In genomic region chr14:102530828-102531478, GRCh38 we compare ENCODE assay signal across 12 cellular contexts. TPM values are rescaled to one million over a fixed set of nuclear protein-coding genes. Genes with fewer than 3 reads are reported as not detected.
DNase-seq lines count a peak whose midpoint lies in the region; ATAC-seq and TF ChIP-seq lines count a peak whose summit lies in the region.
"Had no signal": no experiment of that assay in that cellular context is flagged by ENCODE, and none has a peak within 500 bp of the region (broad histone marks: within the 10 kb centered on the region; RNA-seq: fewer than 3 reads in every experiment).

No MANE protein-coding gene starts in this region.

- H3K36me3 ChIP-seq in breast epithelium (no peaks in the 10 kb centered on the region), PC-9 (ENCODE audit: low read depth) (no peaks in the 10 kb centered on the region), upper lobe of right lung (no peaks in the 10 kb centered on the region)
- H3K36me3 ChIP-seq: thoracic aorta had no signal

- CTCF ChIA-PET in MCF 10A (lab: Yijun Ruan, JAX) (interaction anchor here (1.1 to 1.3 kb wide), 2 partner anchors 17 to 64 kb away, joined by 3 to 4 read pairs; no protein-coding TSS in a partner anchor), PC-9 (lab: Charles Lee) (interaction anchor here (1.0 kb wide), 1 partner anchor 166 kb away, joined by 3 read pairs; no protein-coding TSS in a partner anchor), HEK293T (lab: Yijun Ruan, JAX) (no interaction called here)

- BruUV-seq in MCF 10A (replicated peaks; lab: Mats Ljungman, UMichigan) = no TSS peak
- no TSS peak for BruUV-seq in PC-9 (replicated peaks; lab: Mats Ljungman, UMichigan)

- DNase-seq in MCF 10A (ENCODE audit: unreplicated experiment) (peak; percentile 83), breast epithelium (ENCODE audit: low spot score in 2 of 2) (no peak), PC-9 (peak; percentile 28 to 55), foreskin keratinocyte (no peak), upper lobe of right lung (no peak), HEK293T (ENCODE audit: extremely low spot score) (no peak), SHP77 treated with DMSO at 0.1 percent for 48 hours (lab: John Stamatoyannopoulos, UW) (no peak)
- DNase-seq: activated T-cell treated with anti-CD3 and anti-CD28 coated beads, Interleukin-2, amount 50 U/mL, for 48 hours; AML-193; midbrain had no signal

- no peak overlapping the region for H2AFZ ChIP-seq in PC-9

- no peaks in the 10 kb centered on the region for H3K9me2 ChIP-seq in PC-9 (ENCODE audit: insufficient read depth)

- TF ChIP-seq POLR2A in breast epithelium (IDR thresholded peaks at IDR 0.05) = no peak

- H4K20me1 ChIP-seq in PC-9 (ENCODE audit: insufficient read depth) = no peaks in the 10 kb centered on the region

- no peak overlapping the region for H3K4me2 ChIP-seq in PC-9

- no peak overlapping the region for H3K27ac ChIP-seq in breast epithelium
- 0 out of 2 replicates have a peak overlapping the region, but pooled peaks have one; percentile 8 for H3K27ac ChIP-seq in PC-9
- H3K27ac ChIP-seq in foreskin keratinocyte = peak overlapping the region; percentile 12
- peak overlapping the region; percentile 58 for H3K27ac ChIP-seq in upper lobe of right lung
- H3K27ac ChIP-seq: thoracic aorta had no signal

- no peaks in the 10 kb centered on the region for H3K4me1 ChIP-seq in breast epithelium
- peaks cover 55% of the 10 kb centered on the region for H3K4me1 ChIP-seq in PC-9 (replicated peaks; ENCODE audit: insufficient read depth)
- H3K4me1 ChIP-seq in foreskin keratinocyte = peaks cover 11% of the 10 kb centered on the region
- H3K4me1 ChIP-seq in upper lobe of right lung = no peaks in the 10 kb centered on the region

- H3K27ac Mint-ChIP-seq in MCF 10A (ENCODE audit: low read depth, unreplicated experiment) = no peak overlapping the region

- peaks cover 46% of the 10 kb centered on the region for H3F3A ChIP-seq in PC-9 (ENCODE audit: insufficient read depth, low read depth)

- no peak overlapping the region for H3K4me3 ChIP-seq in breast epithelium
- no peak overlapping the region for H3K4me3 ChIP-seq in PC-9
- H3K4me3 ChIP-seq in upper lobe of right lung = no peak overlapping the region
- H3K4me3 ChIP-seq: thoracic aorta had no signal

- H3K79me2 ChIP-seq in PC-9 (ENCODE audit: low read depth) = peaks cover 6% of the 10 kb centered on the region; the same call in 1 of the 2 replicates

- intact Hi-C loops in MCF 10A (cut with micrococcal nuclease) (no loop called here), breast epithelium (cut with DNase I; ENCODE audit: low total_unique reads) (loop anchor here (5.0 kb wide), 1 partner anchor 436 kb away; no protein-coding TSS in a partner anchor), PC-9 (cut with micrococcal nuclease; ENCODE audit: unreplicated experiment) (no loop called here), upper lobe of right lung (cut with DNase I) (no loop called here)

- H3K27me3 ChIP-seq in breast epithelium (no peaks in the 10 kb centered on the region), PC-9 (ENCODE audit: insufficient read depth, low read depth) (no peaks in the 10 kb centered on the region), foreskin keratinocyte (no peaks in the 10 kb centered on the region), upper lobe of right lung (no peaks in the 10 kb centered on the region)

- no peak overlapping the region for H3K4me3 Mint-ChIP-seq in MCF 10A (ENCODE audit: unreplicated experiment)

- no peaks in the 10 kb centered on the region for H3K9me3 ChIP-seq in breast epithelium
- no peaks in the 10 kb centered on the region for H3K9me3 ChIP-seq in PC-9 (ENCODE audit: insufficient read depth, low read depth)
- H3K9me3 ChIP-seq in upper lobe of right lung = no peaks in the 10 kb centered on the region
- H3K9me3 ChIP-seq: thoracic aorta had no signal

- ATAC-seq in foreskin keratinocyte (peak; percentile 10), upper lobe of right lung (peak; percentile 84), HG03378 (IDR thresholded peaks at IDR 0.05; ENCODE audit: unreplicated experiment) (no peak)

- no peaks in the 10 kb centered on the region for H3K36me3 Mint-ChIP-seq in MCF 10A (ENCODE audit: insufficient read depth, unreplicated experiment)

- peaks cover 18% of the 10 kb centered on the region for H3K4me1 Mint-ChIP-seq in MCF 10A (ENCODE audit: insufficient read depth, unreplicated experiment)

- H3K27me3 Mint-ChIP-seq in MCF 10A (ENCODE audit: insufficient read depth, unreplicated experiment) = no peaks in the 10 kb centered on the region

- no peak for TF ChIP-seq CTCF in MCF 10A (IDR thresholded peaks at IDR 0.05; ENCODE audit: unreplicated experiment)
- no peak for TF ChIP-seq CTCF in breast epithelium (IDR thresholded peaks at IDR 0.05)
- TF ChIP-seq CTCF in PC-9 (conservative IDR thresholded peaks at IDR 0.05) = no peak
- no peak for TF ChIP-seq CTCF in foreskin keratinocyte (conservative IDR thresholded peaks at IDR 0.05)
- TF ChIP-seq CTCF in upper lobe of right lung (IDR thresholded peaks at IDR 0.05) = no peak

- POLR2A ChIA-PET in MCF 10A (lab: Yijun Ruan, JAX) = interaction anchor here (0.6 to 2.0 kb wide), 5 partner anchors 13 to 134 kb away, joined by 3 to 8 read pairs (median 4); no protein-coding TSS in a partner anchor
- POLR2A ChIA-PET in PC-9 (lab: Charles Lee; ENCODE audit: unreplicated experiment) = interaction anchor here (0.5 to 1.1 kb wide), 8 partner anchors 19 to 741 kb away, joined by 3 to 17 read pairs (median 4); no protein-coding TSS in a partner anchor
- POLR2A ChIA-PET in HEK293T (lab: Yijun Ruan, JAX) = no interaction called here

- H3K9me3 Mint-ChIP-seq in MCF 10A (ENCODE audit: unreplicated experiment) = no peaks in the 10 kb centered on the region

TF ChIP-seq in HEK293T, 16 proteins besides CTCF, POLR2A, EP300 and RAD21:
- TF ChIP-seq ARNT (IDR thresholded peaks at IDR 0.05) = no peak
- TF ChIP-seq BHLHE40 (IDR thresholded peaks at IDR 0.05; ENCODE audit: borderline replicate concordance) = no peak
- no peak for TF ChIP-seq NFRKB (IDR thresholded peaks at IDR 0.05)
- no peak for TF ChIP-seq HDGF (IDR thresholded peaks at IDR 0.05; ENCODE audit: borderline replicate concordance)
- TF ChIP-seq LEF1 (IDR thresholded peaks at IDR 0.05; ENCODE audit: borderline replicate concordance) = no peak
- no peak for TF ChIP-seq ZNF384 (IDR thresholded peaks at IDR 0.05)
- no peak for TF ChIP-seq L3MBTL2 (conservative IDR thresholded peaks at IDR 0.05)
- TF ChIP-seq SP1 (IDR thresholded peaks at IDR 0.05) = no peak
- no peak for TF ChIP-seq PKNOX1 (IDR thresholded peaks at IDR 0.05)
- TF ChIP-seq TARDBP (IDR thresholded peaks at IDR 0.05) = no peak
- TF ChIP-seq FOXA1 (IDR thresholded peaks at IDR 0.05) = no peak
- no peak for TF ChIP-seq CTBP1 (IDR thresholded peaks at IDR 0.05; ENCODE audit: borderline replicate concordance)
- TF ChIP-seq FOXK2 (IDR thresholded peaks at IDR 0.05) = no peak
- TF ChIP-seq SUZ12 (IDR thresholded peaks at IDR 0.05) = no peak
- TF ChIP-seq FOXM1 (IDR thresholded peaks at IDR 0.05; ENCODE audit: borderline replicate concordance) = no peak
- TF ChIP-seq ELF4 (IDR thresholded peaks at IDR 0.05) = no peak

RNA-seq across cellular contexts. Expression of gene ANKRD9, which starts 21.4 kb away (rescaled TPM):
- total RNA-seq in MCF 10A (2022) = 8.4 and 10.2 TPM in 2 replicates
- total RNA-seq in breast epithelium = 10 to 100 TPM; 10.4 to 24.9 (median 22.8) TPM
- 44.6 and 68.8 TPM in 2 replicates for total RNA-seq in PC-9 (2021)
- total RNA-seq in foreskin keratinocyte = 6.7 and 7.8 TPM in 2 replicates
- 9.3 and 9.5 TPM in 2 replicates for polyA plus RNA-seq in foreskin keratinocyte
- 22.4 TPM for total RNA-seq in upper lobe of right lung

Comparison
In these comparisons a context has a peak if more than half of its experiments do, and no peak if none do; other contexts are left out.
1. DNase-seq: peak in MCF 10A (single experiment) and PC-9 (2 of 2); none in breast epithelium (0 of 2), foreskin keratinocyte (0 of 2), upper lobe of right lung (single experiment), HEK293T (single experiment) and SHP77 treated with DMSO at 0.1 percent for 48 hours (single experiment).
2. H3K27ac ChIP-seq: peak in PC-9 (single experiment), foreskin keratinocyte (single experiment) and upper lobe of right lung (single experiment); none in breast epithelium (0 of 2).